In the genomic region with DNA sequence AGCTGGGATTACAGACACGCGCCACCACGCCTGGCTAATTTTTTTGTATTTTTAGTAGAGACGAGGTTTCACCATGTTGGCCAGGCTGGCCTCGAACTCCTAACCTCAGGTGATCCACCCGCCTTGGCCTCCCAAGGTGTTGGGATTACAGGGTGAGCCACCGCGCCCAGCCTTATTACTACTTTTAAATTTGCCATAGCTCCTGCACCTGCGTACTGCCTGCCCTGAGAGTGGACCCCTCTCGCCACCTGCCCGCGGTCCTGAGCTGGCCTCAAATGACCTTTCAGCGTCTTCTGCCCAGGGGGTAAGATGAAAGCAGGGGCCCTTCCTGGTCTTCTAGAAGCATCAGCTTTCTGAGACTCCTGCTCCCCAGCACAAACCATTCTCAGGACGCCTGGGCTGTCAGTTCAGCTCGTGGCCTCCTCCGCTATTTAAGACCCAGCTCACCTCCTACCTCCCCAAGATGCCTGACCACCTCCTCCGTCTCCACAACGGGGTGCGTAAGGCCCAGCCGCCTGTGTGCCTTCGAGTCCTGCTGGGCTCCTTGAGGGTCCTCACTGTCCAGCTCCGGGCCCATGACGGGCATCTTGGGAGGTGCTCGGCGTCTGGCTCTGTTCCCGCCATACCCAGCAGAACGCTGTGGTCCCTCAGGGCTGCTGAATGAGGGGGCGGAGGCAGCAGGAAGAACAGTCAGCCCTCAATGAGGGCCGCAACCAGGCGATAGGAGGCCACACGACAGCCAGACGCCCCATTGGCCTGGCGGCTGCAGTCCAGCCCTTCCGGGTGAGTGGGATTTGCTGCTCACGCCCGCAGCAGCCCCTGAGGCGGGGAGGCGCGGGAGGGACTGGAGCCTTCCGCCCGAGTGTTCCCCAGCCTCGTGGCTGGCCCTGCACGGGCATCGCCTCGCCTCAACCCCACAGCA, we compare ENCODE assay signal across 15 cellular contexts.
A peak's percentile ranks its signal among the peaks of the same experiment; 100 is the strongest.
DNase-seq lines count a peak whose midpoint lies in the region; ATAC-seq and TF ChIP-seq lines count a peak whose summit lies in the region.
"Had no signal": no experiment of that assay in that cellular context is flagged by ENCODE, and none has a peak within 500 bp of the region (broad histone marks: within the 10 kb centered on the region; RNA-seq: fewer than 3 reads in every experiment).

No MANE protein-coding gene starts in this region.

- intact Hi-C loops in left cardiac atrium (cut with DNase I) = no loop called here

- no peak overlapping the region for H3K27ac Mint-ChIP-seq in WTC11
- H3K27ac Mint-ChIP-seq in activated naive CD8-positive, alpha-beta T cell treated with anti-CD3 and anti-CD28 coated beads, Interleukin-2, amount 50 U/mL, for 24 hours = no peak overlapping the region
- H3K27ac Mint-ChIP-seq: activated CD4-positive, alpha-beta T cell treated with anti-CD3 and anti-CD28 coated beads, Interleukin-2, amount 10 ng/mL, durations not matched to agents 24 days and 14 days; nephron had no signal

- peaks cover 12% of the 10 kb centered on the region for H3K4me1 Mint-ChIP-seq in WTC11
- H3K4me1 Mint-ChIP-seq in activated naive CD8-positive, alpha-beta T cell treated with anti-CD3 and anti-CD28 coated beads, Interleukin-2, amount 50 U/mL, for 24 hours = no peaks in the 10 kb centered on the region
- H3K4me1 Mint-ChIP-seq: activated CD4-positive, alpha-beta T cell treated with anti-CD3 and anti-CD28 coated beads, Interleukin-2, amount 10 ng/mL, durations not matched to agents 24 days and 14 days had no signal

- H3K9me3 Mint-ChIP-seq in WTC11 = no peaks in the 10 kb centered on the region
- peaks cover 5% of the 10 kb centered on the region for H3K9me3 Mint-ChIP-seq in activated naive CD8-positive, alpha-beta T cell treated with anti-CD3 and anti-CD28 coated beads, Interleukin-2, amount 50 U/mL, for 24 hours
- H3K9me3 Mint-ChIP-seq: activated CD4-positive, alpha-beta T cell treated with anti-CD3 and anti-CD28 coated beads, Interleukin-2, amount 10 ng/mL, durations not matched to agents 24 days and 14 days had no signal

- TF ChIP-seq EP300 in tibial nerve (IDR thresholded peaks at IDR 0.05) = peak in 1 of 2 donors; percentile 31

- peaks cover 48% of the 10 kb centered on the region for H3K27me3 Mint-ChIP-seq in WTC11 (ENCODE audit: low read depth)
- peaks cover 3% of the 10 kb centered on the region for H3K27me3 Mint-ChIP-seq in activated naive CD8-positive, alpha-beta T cell treated with anti-CD3 and anti-CD28 coated beads, Interleukin-2, amount 50 U/mL, for 24 hours

- TF ChIP-seq POLR2A in tibial nerve (IDR thresholded peaks at IDR 0.05) = peak in 1 of 2 donors; percentile 16
- TF ChIP-seq POLR2A in erythroblast (IDR thresholded peaks at IDR 0.05; ENCODE audit: low read length) = no peak

- peak; percentile 97 for ATAC-seq in WTC11
- ATAC-seq in left cardiac atrium = peak; percentile 67 to 96
- ATAC-seq in GM19324 (IDR thresholded peaks at IDR 0.05; ENCODE audit: low FRiP score, unreplicated experiment) = no peak
- ATAC-seq in activated naive CD8-positive, alpha-beta T cell treated with anti-CD3 and anti-CD28 coated beads, Interleukin-2, amount 50 U/mL, for 24 hours = no peak
- ATAC-seq: stimulated activated naive CD8-positive, alpha-beta T cell treated with anti-CD3 and anti-CD28 coated beads, Interleukin-15, Interleukin-2, amounts not matched to agents 100 U/mL and 50 U/mL, for 24 hours had no signal

- peak overlapping the region; percentile 38 for H3K4me3 Mint-ChIP-seq in WTC11
- no peak overlapping the region for H3K4me3 Mint-ChIP-seq in activated naive CD8-positive, alpha-beta T cell treated with anti-CD3 and anti-CD28 coated beads, Interleukin-2, amount 50 U/mL, for 24 hours
- H3K4me3 Mint-ChIP-seq: activated CD4-positive, alpha-beta T cell treated with anti-CD3 and anti-CD28 coated beads, Interleukin-2, amount 10 ng/mL, durations not matched to agents 24 days and 14 days; nephron had no signal

- POLR2A ChIA-PET in WTC11 (lab: Charles Lee) = interaction anchor here (0.6 to 1.7 kb wide), 2 partner anchors 14 to 57 kb away, joined by 3 to 6 read pairs; no protein-coding TSS in a partner anchor

- peak; percentile 67 for DNase-seq in WTC11 (ENCODE audit: low spot score)
- DNase-seq in left cardiac atrium = peak; percentile 61
- peak; percentile 62 for DNase-seq in mesenteric fat pad (ENCODE audit: low spot score)
- DNase-seq in tibial nerve (ENCODE audit: low spot score in 2 of 2) = peak in 1 of 2 donors; percentile 30
- no peak for DNase-seq in stimulated activated CD4-positive, alpha-beta T cell treated with anti-CD3 and anti-CD28 coated beads, Interleukin-2, amount 100 ng/mL, for 24 hours
- no peak for DNase-seq in activated naive CD8-positive, alpha-beta T cell treated with anti-CD3 and anti-CD28 coated beads, Interleukin-2, amount 50 U/mL, for 24 hours
- DNase-seq in erythroblast (lab: John Stamatoyannopoulos, UW) = no peak
- DNase-seq: activated CD4-positive, alpha-beta T cell treated with anti-CD3 and anti-CD28 coated beads, Interleukin-2, amount 10 ng/mL, durations not matched to agents 24 days and 14 days; activated naive CD4-positive, alpha-beta T cell treated with Interleukin-2 at 50 U/mL for 16 hours; GOT3; NCI-H1694; stimulated activated naive CD8-positive, alpha-beta T cell treated with anti-CD3 and anti-CD28 coated beads, Interleukin-15, Interleukin-2, amounts not matched to agents 100 U/mL and 50 U/mL, for 24 hours had no signal

- H3K4me3 ChIP-seq in tibial nerve = peak overlapping the region in 2 of 4 donors; percentile 26 to 33
- H3K4me3 ChIP-seq: hepatocyte had no signal

- WGBS in tibial nerve, 2 donors = 47 to 49% methylated on average over 45 of the region's 45 CpGs

- H3K27ac ChIP-seq in tibial nerve = peak overlapping the region in 3 of 4 donors; percentile 41 to 77 (median 68)
- H3K27ac ChIP-seq: hepatocyte had no signal

- H3K27me3 ChIP-seq in tibial nerve = no peaks in the 10 kb centered on the region

- CTCF ChIA-PET in WTC11 (lab: Charles Lee) = interaction anchor here (1.0 to 1.4 kb wide), 6 partner anchors 23 to 322 kb away, joined by 3 to 6 read pairs (median 4); no protein-coding TSS in a partner anchor

- H3K9me3 ChIP-seq in tibial nerve = peaks cover 0 to 12% (median 3%) of the 10 kb centered on the region in 4 donors

- TF ChIP-seq CTCF in WTC11 (IDR thresholded peaks at IDR 0.05) = no peak
- peak in 1 of 5 experiments; percentile 15 for TF ChIP-seq CTCF in tibial nerve (IDR thresholded peaks at IDR 0.05)

- H3K4me1 ChIP-seq in tibial nerve = peaks cover 0 to 19% (median 2%) of the 10 kb centered on the region in 4 donors

- no peaks in the 10 kb centered on the region for H3K36me3 Mint-ChIP-seq in WTC11
- H3K36me3 Mint-ChIP-seq in activated naive CD8-positive, alpha-beta T cell treated with anti-CD3 and anti-CD28 coated beads, Interleukin-2, amount 50 U/mL, for 24 hours (ENCODE audit: low read depth) = no peaks in the 10 kb centered on the region

- no peaks in the 10 kb centered on the region for H3K36me3 ChIP-seq in tibial nerve

TF ChIP-seq in WTC11, 78 proteins besides CTCF, POLR2A, EP300 and RAD21 (continues in another document):
- TF ChIP-seq, protein P1, sequence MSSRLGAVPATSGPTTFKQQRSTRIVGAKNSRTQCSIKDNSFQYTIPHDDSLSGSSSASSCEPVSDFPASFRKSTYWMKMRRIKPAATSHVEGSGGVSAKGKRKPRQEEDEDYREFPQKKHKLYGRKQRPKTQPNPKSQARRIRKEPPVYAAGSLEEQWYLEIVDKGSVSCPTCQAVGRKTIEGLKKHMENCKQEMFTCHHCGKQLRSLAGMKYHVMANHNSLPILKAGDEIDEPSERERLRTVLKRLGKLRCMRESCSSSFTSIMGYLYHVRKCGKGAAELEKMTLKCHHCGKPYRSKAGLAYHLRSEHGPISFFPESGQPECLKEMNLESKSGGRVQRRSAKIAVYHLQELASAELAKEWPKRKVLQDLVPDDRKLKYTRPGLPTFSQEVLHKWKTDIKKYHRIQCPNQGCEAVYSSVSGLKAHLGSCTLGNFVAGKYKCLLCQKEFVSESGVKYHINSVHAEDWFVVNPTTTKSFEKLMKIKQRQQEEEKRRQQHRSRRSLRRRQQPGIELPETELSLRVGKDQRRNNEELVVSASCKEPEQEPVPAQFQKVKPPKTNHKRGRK (CRISPR knock-in tag; IDR thresholded peaks at IDR 0.05; ENCODE audit: borderline replicate concordance) = no peak
- TF ChIP-seq, protein P2, sequence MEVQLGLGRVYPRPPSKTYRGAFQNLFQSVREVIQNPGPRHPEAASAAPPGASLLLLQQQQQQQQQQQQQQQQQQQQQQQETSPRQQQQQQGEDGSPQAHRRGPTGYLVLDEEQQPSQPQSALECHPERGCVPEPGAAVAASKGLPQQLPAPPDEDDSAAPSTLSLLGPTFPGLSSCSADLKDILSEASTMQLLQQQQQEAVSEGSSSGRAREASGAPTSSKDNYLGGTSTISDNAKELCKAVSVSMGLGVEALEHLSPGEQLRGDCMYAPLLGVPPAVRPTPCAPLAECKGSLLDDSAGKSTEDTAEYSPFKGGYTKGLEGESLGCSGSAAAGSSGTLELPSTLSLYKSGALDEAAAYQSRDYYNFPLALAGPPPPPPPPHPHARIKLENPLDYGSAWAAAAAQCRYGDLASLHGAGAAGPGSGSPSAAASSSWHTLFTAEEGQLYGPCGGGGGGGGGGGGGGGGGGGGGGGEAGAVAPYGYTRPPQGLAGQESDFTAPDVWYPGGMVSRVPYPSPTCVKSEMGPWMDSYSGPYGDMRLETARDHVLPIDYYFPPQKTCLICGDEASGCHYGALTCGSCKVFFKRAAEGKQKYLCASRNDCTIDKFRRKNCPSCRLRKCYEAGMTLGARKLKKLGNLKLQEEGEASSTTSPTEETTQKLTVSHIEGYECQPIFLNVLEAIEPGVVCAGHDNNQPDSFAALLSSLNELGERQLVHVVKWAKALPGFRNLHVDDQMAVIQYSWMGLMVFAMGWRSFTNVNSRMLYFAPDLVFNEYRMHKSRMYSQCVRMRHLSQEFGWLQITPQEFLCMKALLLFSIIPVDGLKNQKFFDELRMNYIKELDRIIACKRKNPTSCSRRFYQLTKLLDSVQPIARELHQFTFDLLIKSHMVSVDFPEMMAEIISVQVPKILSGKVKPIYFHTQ (CRISPR knock-in tag; IDR thresholded peaks at IDR 0.05) = no peak
- TF ChIP-seq MYBL2 (CRISPR knock-in tag; IDR thresholded peaks at IDR 0.05) (no peak), JAZF1 (CRISPR knock-in tag; IDR thresholded peaks at IDR 0.05) (no peak), ZNF121 (CRISPR knock-in tag; IDR thresholded peaks at IDR 0.05) (no peak)

Comparison
In these comparisons a context has a peak if more than half of its experiments do, and no peak if none do; other contexts are left out.
1. ATAC-seq: peak in WTC11 (single experiment) and left cardiac atrium (2 of 2); none in GM19324 (single experiment) and activated naive CD8-positive, alpha-beta T cell treated with anti-CD3 and anti-CD28 coated beads, Interleukin-2, amount 50 U/mL, for 24 hours (single experiment).
2. DNase-seq: peak in WTC11 (single experiment), left cardiac atrium (single experiment) and mesenteric fat pad (single experiment); none in stimulated activated CD4-positive, alpha-beta T cell treated with anti-CD3 and anti-CD28 coated beads, Interleukin-2, amount 100 ng/mL, for 24 hours (0 of 2), activated naive CD8-positive, alpha-beta T cell treated with anti-CD3 and anti-CD28 coated beads, Interleukin-2, amount 50 U/mL, for 24 hours (single experiment) and erythroblast (0 of 2).